1 cellular context compared by ENCODE assay signal in genomic region chr1:8113257-8114220, GRCh38.
TF ChIP-seq lines count a peak whose summit lies in the region.

No MANE protein-coding gene starts in this region.

TF ChIP-seq in K562, 482 proteins besides CTCF, POLR2A, EP300 and RAD21 (continued from another document):
- TF ChIP-seq ZNF592 (IDR thresholded peaks at IDR 0.05), result no peak
- no peak for TF ChIP-seq MEF2A (IDR thresholded peaks at IDR 0.05; ENCODE audit: control insufficient read depth, low read depth, low read length)
- TF ChIP-seq E2F4 (CRISPR knock-in tag; IDR thresholded peaks at IDR 0.05; ENCODE audit: low read depth), result no peak
- no peak for TF ChIP-seq L3MBTL2 (IDR thresholded peaks at IDR 0.05)
